In the genomic region with DNA sequence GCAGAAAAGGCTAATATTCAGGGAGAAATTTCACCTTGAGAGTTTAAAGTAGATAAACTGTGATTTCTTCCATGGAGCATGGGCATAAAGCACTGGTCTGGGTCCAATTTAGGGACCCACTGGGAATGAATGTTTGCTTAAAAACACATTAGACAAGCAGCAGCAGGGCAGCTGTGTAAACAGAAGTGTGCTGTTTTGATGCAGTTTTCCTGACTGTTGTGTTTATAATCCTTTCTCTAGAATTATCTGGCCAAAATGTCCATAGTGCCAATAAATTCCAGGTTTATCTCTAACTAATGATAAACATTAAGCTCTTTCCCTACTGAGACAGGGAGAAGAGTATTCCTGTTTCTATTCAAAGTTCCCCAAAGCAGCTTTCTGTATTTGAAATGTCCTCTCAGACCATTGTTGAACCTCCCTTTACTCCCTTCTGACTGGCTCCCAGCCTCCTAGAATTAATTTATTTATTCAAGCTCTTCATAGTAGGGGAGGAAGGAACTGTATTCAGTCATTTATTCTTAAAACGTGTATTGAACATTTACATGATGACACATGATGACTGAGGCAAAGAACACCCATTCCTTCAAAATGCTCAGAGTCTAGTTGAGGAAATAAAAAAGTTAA, we compare ENCODE assay signal across 8 cellular contexts. TPM values are rescaled to one million over a fixed set of nuclear protein-coding genes. Genes with fewer than 3 reads are reported as not detected.
DNase-seq lines count a peak whose midpoint lies in the region; ATAC-seq, FAIRE-seq and TF ChIP-seq lines count a peak whose summit lies in the region.

No MANE protein-coding gene starts in this region.

- no peak for TF ChIP-seq CTCF in gastroesophageal sphincter (IDR thresholded peaks at IDR 0.05)
- no peak for TF ChIP-seq CTCF in sigmoid colon (IDR thresholded peaks at IDR 0.05)

- H3K9ac ChIP-seq in GM23248 = peak overlapping the region; percentile 31; the same call in 1 of the 2 replicates

- TF ChIP-seq EP300 in gastroesophageal sphincter (IDR thresholded peaks at IDR 0.05) (no peak), sigmoid colon (IDR thresholded peaks at IDR 0.05) (no peak)

- intact Hi-C loops in sigmoid colon (cut with DNase I) = no loop called here

- H3F3A ChIP-seq in GM23248 (ENCODE audit: insufficient read depth) = peaks cover 39% of the 10 kb centered on the region

- H4K20me1 ChIP-seq in GM23248 (ENCODE audit: insufficient read depth) = no peaks in the 10 kb centered on the region

- peak overlapping the region; percentile 82 for H3K27ac ChIP-seq in GM23248
- peak overlapping the region; percentile 71 to 93 (median 76) for H3K27ac ChIP-seq in gastroesophageal sphincter
- peak overlapping the region; percentile 13 to 79 (median 54) for H3K27ac ChIP-seq in sigmoid colon

- peak overlapping the region; percentile 88 for H3K4me2 ChIP-seq in GM23248 (ENCODE audit: unreplicated experiment)

- no peaks in the 10 kb centered on the region for H3K79me2 ChIP-seq in GM23248 (ENCODE audit: insufficient read depth)

- WGBS in GM23248 (ENCODE audit: low coverage in 1 of 2, low lambda C conversion rate in 2 of 2, missing lambda C conversion rate in 2 of 2), 2 experiments = 4 to 5% methylated on average over 1 of the region's 1 CpG
- WGBS in gastroesophageal sphincter (ENCODE audit: low coverage in 1 of 2), 2 donors = 0 to 29% methylated on average over 1 of the region's 1 CpG
- 1 to 10% methylated on average over 1 of the region's 1 CpG for WGBS in sigmoid colon, 2 donors

- no peaks in the 10 kb centered on the region for H3K9me3 ChIP-seq in GM23248 (ENCODE audit: low read depth)
- no peaks in the 10 kb centered on the region for H3K9me3 ChIP-seq in gastroesophageal sphincter
- no peaks in the 10 kb centered on the region for H3K9me3 ChIP-seq in sigmoid colon

- H2AFZ ChIP-seq in GM23248 = peak overlapping the region; percentile 14

- H3K4me3 ChIP-seq in GM23248 = peak overlapping the region; percentile 48
- no peak overlapping the region for H3K4me3 ChIP-seq in gastroesophageal sphincter
- no peak overlapping the region for H3K4me3 ChIP-seq in sigmoid colon

- in situ Hi-C loops in GM23248 (cut with MboI) = no loop called here

- TF ChIP-seq POLR2A in gastroesophageal sphincter (IDR thresholded peaks at IDR 0.05) = no peak
- TF ChIP-seq POLR2A in sigmoid colon (IDR thresholded peaks at IDR 0.05) = no peak

- ATAC-seq in gastroesophageal sphincter (peak; percentile 34), HG03521 (IDR thresholded peaks at IDR 0.05; ENCODE audit: unreplicated experiment) (no peak), HG03280 (IDR thresholded peaks at IDR 0.05; ENCODE audit: unreplicated experiment) (no peak), GM18519 (IDR thresholded peaks at IDR 0.05; ENCODE audit: low FRiP score, unreplicated experiment) (no peak), GM21423 (IDR thresholded peaks at IDR 0.05; ENCODE audit: unreplicated experiment) (no peak)

- H3K36me3 ChIP-seq in GM23248 (ENCODE audit: low read depth) = no peaks in the 10 kb centered on the region
- no peaks in the 10 kb centered on the region for H3K36me3 ChIP-seq in gastroesophageal sphincter
- no peaks in the 10 kb centered on the region for H3K36me3 ChIP-seq in sigmoid colon

- H3K9me2 ChIP-seq in GM23248 (ENCODE audit: insufficient read depth) = no peaks in the 10 kb centered on the region

- peak; percentile 85 for FAIRE-seq in RCC 7860 (lab: Jason Lieb, UNC)

- H3K4me1 ChIP-seq in GM23248 (ENCODE audit: insufficient read depth) = peaks cover 35% of the 10 kb centered on the region
- H3K4me1 ChIP-seq in gastroesophageal sphincter = peaks cover 4 to 19% (median 5%) of the 10 kb centered on the region in 3 donors
- peaks cover 0 to 12% (median 9%) of the 10 kb centered on the region in 4 donors for H3K4me1 ChIP-seq in sigmoid colon

- DNase-seq in GM23248 (peak; percentile 61), RCC 7860 (ENCODE audit: low spot score) (peak; percentile 67), sigmoid colon (no peak)

- H3K27me3 ChIP-seq in GM23248 (replicated peaks; ENCODE audit: insufficient read depth) = no peaks in the 10 kb centered on the region
- H3K27me3 ChIP-seq in gastroesophageal sphincter = no peaks in the 10 kb centered on the region
- H3K27me3 ChIP-seq in sigmoid colon = no peaks in the 10 kb centered on the region

RNA-seq across cellular contexts. Expression of gene TM4SF18, which starts 7.0 kb away (rescaled TPM):
- not detected in 2 replicates for total RNA-seq in GM23248 (2014; rRNA removed; shearing (Covaris generic))
- polyA plus RNA-seq in GM23248 (2016; fragmentation: Nextera tagmentation; extraction: Ambion mirVana) (not detected in 2 replicates), sigmoid colon (1 to 10 TPM in 1 of 3 donors, under 1 TPM in 2; 0.46 to 1.4 (median 0.60) TPM)
- total RNA-seq in gastroesophageal sphincter (10 to 100 TPM in 1 of 4 donors, 1 to 10 TPM in 3; 1.7 to 10.2 (median 7.1) TPM), sigmoid colon (10 to 100 TPM in 1 of 4 donors, 1 to 10 TPM in 3; 2.3 to 11.6 (median 5.3) TPM)

RNA-seq across cellular contexts. Expression of gene TM4SF1, which starts 37.0 kb away (rescaled TPM):
- total RNA-seq in GM23248 (2014; rRNA removed; shearing (Covaris generic)) = 7.2 and 10.5 TPM in 2 replicates
- polyA plus RNA-seq in GM23248 (2016; fragmentation: Nextera tagmentation; extraction: Ambion mirVana) (10.7 and 12.4 TPM in 2 replicates), sigmoid colon (10 to 100 TPM; 18.0 to 76.2 (median 38.4) TPM)
- total RNA-seq in gastroesophageal sphincter (100 to 1,000 TPM in 1 of 4 donors, 10 to 100 TPM in 3; 20.9 to 128 (median 71.9) TPM), sigmoid colon (10 to 100 TPM; 23.5 to 47.4 (median 33.8) TPM)
